In genomic region chr5:119049824-119050449, GRCh38 we compare ENCODE assay signal across 13 cellular contexts. TPM values are rescaled to one million over a fixed set of nuclear protein-coding genes. Genes with fewer than 3 reads are reported as not detected.
DNase-seq lines count a peak whose midpoint lies in the region; ATAC-seq and TF ChIP-seq lines count a peak whose summit lies in the region.
"Had no signal": no experiment of that assay in that cellular context is flagged by ENCODE, and none has a peak within 500 bp of the region (broad histone marks: within the 10 kb centered on the region; RNA-seq: fewer than 3 reads in every experiment).

No MANE protein-coding gene starts in this region.

- no peaks in the 10 kb centered on the region for H3K4me1 Mint-ChIP-seq in activated T-helper 1 cell treated with anti-CD3 and anti-CD28 coated beads, Interleukin-12 subunit alpha, Interleukin-12 subunit beta, Interleukin-2, Interleukin-4 antibody, amounts not matched to agents 30 ng/mL and 10 ng/mL and 1 ng/mL, durations not matched to agents 14 hours and 24 hours and 36 hours (ENCODE audit: low read depth)
- H3K4me1 Mint-ChIP-seq: CD4-positive, CD25-positive, alpha-beta regulatory T cell had no signal

- H3K9ac ChIP-seq in HUES64 (ENCODE audit: low read depth, low read length), result peak overlapping the region; percentile 32; the same call in 1 of the 2 replicates

- intact Hi-C loops in activated T-helper 1 cell treated with anti-CD3 and anti-CD28 coated beads, Interleukin-12 subunit alpha, Interleukin-12 subunit beta, Interleukin-2, Interleukin-4 antibody, amounts not matched to agents 30 ng/mL and 10 ng/mL and 1 ng/mL, durations not matched to agents 14 hours and 24 hours and 36 hours (cut with micrococcal nuclease), result no loop called here

- peaks cover 7% of the 10 kb centered on the region for H3K27me3 Mint-ChIP-seq in activated T-helper 1 cell treated with anti-CD3 and anti-CD28 coated beads, Interleukin-12 subunit alpha, Interleukin-12 subunit beta, Interleukin-2, Interleukin-4 antibody, amounts not matched to agents 30 ng/mL and 10 ng/mL and 1 ng/mL, durations not matched to agents 14 hours and 24 hours and 36 hours (ENCODE audit: insufficient read depth)

- H3K4me3 ChIP-seq in HUES64 (ENCODE audit: low read length) (no peak overlapping the region), cardiac fibroblast (replicated peaks in 1 of 2; ENCODE audit: low read depth in 2 of 2, low read length in 2 of 2) (no peak overlapping the region)

- ATAC-seq in stimulated activated naive CD8-positive, alpha-beta T cell treated with anti-CD3 and anti-CD28 coated beads, Interleukin-15, Interleukin-2, amounts not matched to agents 100 U/mL and 50 U/mL, for 24 hours, result no peak
- no peak for ATAC-seq in HG03196 (IDR thresholded peaks at IDR 0.05; ENCODE audit: unreplicated experiment)
- ATAC-seq: activated CD8-positive, alpha-beta T cell treated with anti-CD3 and anti-CD28 coated beads for 36 hours; naive thymus-derived CD4-positive, alpha-beta T cell had no signal

- H3K4me3 Mint-ChIP-seq in activated T-helper 1 cell treated with anti-CD3 and anti-CD28 coated beads, Interleukin-12 subunit alpha, Interleukin-12 subunit beta, Interleukin-2, Interleukin-4 antibody, amounts not matched to agents 30 ng/mL and 10 ng/mL and 1 ng/mL, durations not matched to agents 14 hours and 24 hours and 36 hours, result no peak overlapping the region
- H3K4me3 Mint-ChIP-seq: activated CD8-positive, alpha-beta T cell treated with anti-CD3 and anti-CD28 coated beads for 36 hours; CD4-positive, CD25-positive, alpha-beta regulatory T cell; naive thymus-derived CD4-positive, alpha-beta T cell had no signal

- H3K27me3 ChIP-seq in HUES64 (ENCODE audit: insufficient read depth, low read length), result no peaks in the 10 kb centered on the region

- WGBS in HUES64, result 60% methylated on average over 6 of the region's 7 CpGs

- no peaks in the 10 kb centered on the region for H3K9me3 ChIP-seq in HUES64 (ENCODE audit: insufficient read depth, low read depth, low read length)

- H3K9me3 Mint-ChIP-seq in activated T-helper 1 cell treated with anti-CD3 and anti-CD28 coated beads, Interleukin-12 subunit alpha, Interleukin-12 subunit beta, Interleukin-2, Interleukin-4 antibody, amounts not matched to agents 30 ng/mL and 10 ng/mL and 1 ng/mL, durations not matched to agents 14 hours and 24 hours and 36 hours, result no peaks in the 10 kb centered on the region
- H3K9me3 Mint-ChIP-seq: activated CD8-positive, alpha-beta T cell treated with anti-CD3 and anti-CD28 coated beads for 36 hours; CD4-positive, CD25-positive, alpha-beta regulatory T cell; naive thymus-derived CD4-positive, alpha-beta T cell had no signal

- H3K27ac Mint-ChIP-seq in activated T-helper 1 cell treated with anti-CD3 and anti-CD28 coated beads, Interleukin-12 subunit alpha, Interleukin-12 subunit beta, Interleukin-2, Interleukin-4 antibody, amounts not matched to agents 30 ng/mL and 10 ng/mL and 1 ng/mL, durations not matched to agents 14 hours and 24 hours and 36 hours, result no peak overlapping the region
- H3K27ac Mint-ChIP-seq: activated CD8-positive, alpha-beta T cell treated with anti-CD3 and anti-CD28 coated beads for 36 hours; CD4-positive, CD25-positive, alpha-beta regulatory T cell had no signal

- peaks cover 11% of the 10 kb centered on the region for H3K4me1 ChIP-seq in HUES64 (ENCODE audit: insufficient read depth, low read length)

- H3K36me3 Mint-ChIP-seq in activated T-helper 1 cell treated with anti-CD3 and anti-CD28 coated beads, Interleukin-12 subunit alpha, Interleukin-12 subunit beta, Interleukin-2, Interleukin-4 antibody, amounts not matched to agents 30 ng/mL and 10 ng/mL and 1 ng/mL, durations not matched to agents 14 hours and 24 hours and 36 hours (ENCODE audit: low read depth), result no peaks in the 10 kb centered on the region
- H3K36me3 Mint-ChIP-seq: CD4-positive, CD25-positive, alpha-beta regulatory T cell had no signal

- peak overlapping the region; percentile 83 for H3K27ac ChIP-seq in HUES64 (ENCODE audit: low read depth, low read length)

- peak; percentile 28 for DNase-seq in AG09319 (ENCODE audit: extremely low read depth, low read depth)
- DNase-seq in cardiac fibroblast (ENCODE audit: low read depth in 2 of 2), result peak; percentile 80 to 84
- peak; percentile 62 for DNase-seq in kidney tubule cell (ENCODE audit: low spot score)
- DNase-seq in stimulated activated naive CD8-positive, alpha-beta T cell treated with anti-CD3 and anti-CD28 coated beads, Interleukin-15, Interleukin-2, amounts not matched to agents 100 U/mL and 50 U/mL, for 24 hours, result no peak
- no peak for DNase-seq in activated T-helper 1 cell treated with anti-CD3 and anti-CD28 coated beads, Interleukin-12 subunit alpha, Interleukin-12 subunit beta, Interleukin-2, Interleukin-4 antibody, amounts not matched to agents 30 ng/mL and 10 ng/mL and 1 ng/mL, durations not matched to agents 14 hours and 24 hours and 36 hours (ENCODE audit: low spot score)
- DNase-seq in NCI-H2107 treated with DMSO at 0.1 percent for 48 hours (lab: John Stamatoyannopoulos, UW; ENCODE audit: unreplicated experiment), result no peak
- DNase-seq: activated CD8-positive, alpha-beta T cell treated with anti-CD3 and anti-CD28 coated beads for 36 hours; amygdala; CD4-positive, CD25-positive, alpha-beta regulatory T cell; naive thymus-derived CD4-positive, alpha-beta T cell; NCI-H446 had no signal

- no peak for TF ChIP-seq CTCF in AG09319 (IDR thresholded peaks at IDR 0.05; ENCODE audit: low read depth, low read length)
- TF ChIP-seq CTCF in cardiac fibroblast (IDR thresholded peaks at IDR 0.05; ENCODE audit: low read depth, low read length), result no peak

- H3K36me3 ChIP-seq in HUES64 (ENCODE audit: insufficient read depth, low read length), result no peaks in the 10 kb centered on the region

RNA-seq across cellular contexts. Expression of gene DMXL1, which starts 20.9 kb away (rescaled TPM):
- polyA plus RNA-seq in HUES64 (2013, experiment 1 of 2), result 20.7 TPM
- polyA plus RNA-seq in HUES64 (2013, experiment 2 of 2), result 21.2 TPM
- 26.7 and 28.2 TPM in 2 replicates for total RNA-seq in activated T-helper 1 cell treated with anti-CD3 and anti-CD28 coated beads, Interleukin-12 subunit alpha, Interleukin-12 subunit beta, Interleukin-2, Interleukin-4 antibody, amounts not matched to agents 30 ng/mL and 10 ng/mL and 1 ng/mL, durations not matched to agents 14 hours and 24 hours and 36 hours

Comparison
In these comparisons a context has a peak if more than half of its experiments do, and no peak if none do; other contexts are left out.
1. DNase-seq: peak in AG09319 (single experiment), cardiac fibroblast (2 of 2) and kidney tubule cell (single experiment); none in stimulated activated naive CD8-positive, alpha-beta T cell treated with anti-CD3 and anti-CD28 coated beads, Interleukin-15, Interleukin-2, amounts not matched to agents 100 U/mL and 50 U/mL, for 24 hours (single experiment), activated T-helper 1 cell treated with anti-CD3 and anti-CD28 coated beads, Interleukin-12 subunit alpha, Interleukin-12 subunit beta, Interleukin-2, Interleukin-4 antibody, amounts not matched to agents 30 ng/mL and 10 ng/mL and 1 ng/mL, durations not matched to agents 14 hours and 24 hours and 36 hours (single experiment) and NCI-H2107 treated with DMSO at 0.1 percent for 48 hours (single experiment).